ENCODE assay signal across 8 cellular contexts in the genomic region with DNA sequence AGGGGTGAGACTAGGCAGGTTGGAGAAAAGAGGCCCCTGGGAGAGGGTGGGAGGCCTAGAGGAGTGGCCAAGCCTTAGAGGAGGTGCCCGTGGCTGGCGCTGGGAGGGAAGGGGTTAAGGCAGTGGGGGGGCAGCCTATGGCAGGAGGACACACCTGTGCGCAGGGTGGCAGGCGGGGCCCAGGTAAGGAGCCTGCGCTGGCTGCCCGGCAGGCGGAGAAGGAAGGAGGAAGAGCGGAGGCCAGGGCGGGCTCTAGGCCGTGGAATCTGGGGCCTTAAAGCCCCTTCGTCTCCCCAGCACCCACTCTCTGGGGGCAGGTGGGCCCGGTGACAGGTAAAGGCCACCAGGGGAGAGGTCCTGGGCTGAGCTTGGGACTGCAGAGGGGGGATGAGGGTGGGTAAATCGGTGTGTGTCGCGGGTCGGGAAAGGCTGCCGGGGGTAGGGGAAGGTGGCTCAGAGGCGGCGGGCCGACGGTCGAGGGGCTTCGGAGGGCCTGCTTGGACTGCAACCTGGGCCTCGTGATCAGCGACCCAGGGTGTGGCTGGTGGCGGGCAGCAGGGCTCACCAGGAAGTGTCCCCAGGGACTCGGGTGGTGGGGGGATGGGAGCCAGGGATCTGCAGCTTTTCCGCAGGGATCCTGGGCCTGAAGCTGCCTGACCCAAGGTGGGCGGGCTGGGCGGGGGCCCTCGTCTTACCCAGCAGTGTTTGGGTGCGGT. TPM values are rescaled to one million over a fixed set of nuclear protein-coding genes. Genes with fewer than 3 reads are reported as not detected.
DNase-seq lines count a peak whose midpoint lies in the region; ATAC-seq and TF ChIP-seq lines count a peak whose summit lies in the region.

No MANE protein-coding gene starts in this region.

- DNase-seq in cardiac septum (ENCODE audit: low spot score) (peak; percentile 70), left cardiac atrium (no peak), left lobe of liver (ENCODE audit: low spot score) (peak; percentile 50), uterus (no peak), foreskin fibroblast (no peak)
- no peak for DNase-seq in activated CD4-positive, alpha-beta memory T cell treated with anti-CD3 and anti-CD28 coated beads for 36 hours

- no peak for ATAC-seq in left cardiac atrium
- no peak for ATAC-seq in left lobe of liver
- ATAC-seq in GM18861 (IDR thresholded peaks at IDR 0.05; ENCODE audit: unreplicated experiment) = no peak
- ATAC-seq in HG02763 (IDR thresholded peaks at IDR 0.05; ENCODE audit: unreplicated experiment) = no peak

- CTCF ChIA-PET in activated CD4-positive, alpha-beta memory T cell treated with anti-CD3 and anti-CD28 coated beads for 36 hours (lab: Charles Lee) = interaction anchor here (2.1 to 13.5 kb wide), 5 partner anchors 13 to 150 kb away, joined by 8 to 586 read pairs (median 17); a partner anchor contains a TSS

- peaks cover 79% of the 10 kb centered on the region for H3K4me1 Mint-ChIP-seq in activated CD4-positive, alpha-beta memory T cell treated with anti-CD3 and anti-CD28 coated beads for 36 hours (ENCODE audit: low read depth)

- peaks cover 54% of the 10 kb centered on the region for H3K36me3 Mint-ChIP-seq in activated CD4-positive, alpha-beta memory T cell treated with anti-CD3 and anti-CD28 coated beads for 36 hours

- no peak for TF ChIP-seq CTCF in uterus (IDR thresholded peaks at IDR 0.05)
- no peak for TF ChIP-seq CTCF in foreskin fibroblast (IDR thresholded peaks at IDR 0.05; ENCODE audit: low read depth, low read length)

- no peak overlapping the region for H3K4me3 Mint-ChIP-seq in activated CD4-positive, alpha-beta memory T cell treated with anti-CD3 and anti-CD28 coated beads for 36 hours

- no peaks in the 10 kb centered on the region for H3K27me3 Mint-ChIP-seq in activated CD4-positive, alpha-beta memory T cell treated with anti-CD3 and anti-CD28 coated beads for 36 hours

- no peaks in the 10 kb centered on the region for H3K36me3 ChIP-seq in uterus

- POLR2A ChIA-PET in activated CD4-positive, alpha-beta memory T cell treated with anti-CD3 and anti-CD28 coated beads for 36 hours (lab: Charles Lee) = interaction anchor here (1.5 to 13.2 kb wide), 2 partner anchors 15 to 145 kb away, joined by 3 to 507 read pairs; a partner anchor contains a TSS

- H3K4me1 ChIP-seq in uterus = peaks cover 3% of the 10 kb centered on the region in 2 donors

- H3K9me3 Mint-ChIP-seq in activated CD4-positive, alpha-beta memory T cell treated with anti-CD3 and anti-CD28 coated beads for 36 hours = no peaks in the 10 kb centered on the region

- H3K27ac ChIP-seq in uterus = peak overlapping the region; percentile 86 to 89

- no peaks in the 10 kb centered on the region for H3K9me3 ChIP-seq in uterus

- no peak overlapping the region for H3K4me3 ChIP-seq in uterus
- H3K4me3 ChIP-seq in foreskin fibroblast (ENCODE audit: low read depth in 1 of 2, low read length in 2 of 2) = no peak overlapping the region

- no peaks in the 10 kb centered on the region for H3K27me3 ChIP-seq in uterus

- peak in 1 of 2 donors; percentile 54 for TF ChIP-seq POLR2A in uterus (IDR thresholded peaks at IDR 0.05)

- peak overlapping the region; percentile 97 for H3K27ac Mint-ChIP-seq in activated CD4-positive, alpha-beta memory T cell treated with anti-CD3 and anti-CD28 coated beads for 36 hours

- intact Hi-C loops in cardiac septum (cut with DNase I) = no loop called here
- intact Hi-C loops in left cardiac atrium (cut with DNase I) = no loop called here
- intact Hi-C loops in activated CD4-positive, alpha-beta memory T cell treated with anti-CD3 and anti-CD28 coated beads for 36 hours (cut with micrococcal nuclease) = loop anchor here (5.0 kb wide), 1 partner anchor 144 kb away; a partner anchor contains a TSS
- intact Hi-C loops in uterus (cut with DNase I; ENCODE audit: low total_unique reads) = no loop called here

RNA-seq across cellular contexts. Expression of a gene that starts 7.3 kb away (rescaled TPM):
- total RNA-seq in cardiac septum (125 TPM), left cardiac atrium (100 to 1,000 TPM; 117 to 157 TPM), left lobe of liver (129 TPM), uterus (100 to 1,000 TPM; 129 to 167 (median 145) TPM)
- total RNA-seq in activated CD4-positive, alpha-beta memory T cell treated with anti-CD3 and anti-CD28 coated beads for 36 hours = 100 to 1,000 TPM; 334 to 346 TPM

RNA-seq across cellular contexts. Expression of a gene that starts 7.5 kb away (rescaled TPM):
- total RNA-seq in cardiac septum (32.7 TPM), left cardiac atrium (10 to 100 TPM; 34.4 to 36.6 TPM), left lobe of liver (16.1 TPM), uterus (10 to 100 TPM; 25.9 to 62.8 (median 44.0) TPM)
- total RNA-seq in activated CD4-positive, alpha-beta memory T cell treated with anti-CD3 and anti-CD28 coated beads for 36 hours = 10 to 100 TPM; 76.5 to 81.5 TPM

RNA-seq across cellular contexts. Expression of a gene that starts 12.0 kb away (rescaled TPM):
- 7.0 TPM for total RNA-seq in cardiac septum
- 10 to 100 TPM; 13.0 to 18.9 TPM for total RNA-seq in left cardiac atrium
- total RNA-seq in activated CD4-positive, alpha-beta memory T cell treated with anti-CD3 and anti-CD28 coated beads for 36 hours = 100 to 1,000 TPM; 321 to 324 TPM
- 17.8 TPM for total RNA-seq in left lobe of liver
- 10 to 100 TPM in 2 of 4 donors, under 1 TPM in 2; 0.59 to 19.8 (median 5.9) TPM for total RNA-seq in uterus

RNA-seq across cellular contexts. Expression of a gene that starts 19.4 kb away (rescaled TPM):
- total RNA-seq in cardiac septum (162 TPM), left cardiac atrium (100 to 1,000 TPM; 249 to 282 TPM), left lobe of liver (86.3 TPM), uterus (1,000 to 10,000 TPM in 2 of 4 donors, 100 to 1,000 TPM in 2; 259 to 2,496 (median 1,289) TPM)
- total RNA-seq in activated CD4-positive, alpha-beta memory T cell treated with anti-CD3 and anti-CD28 coated beads for 36 hours = 100 to 1,000 TPM; 257 to 272 TPM

RNA-seq across cellular contexts. Expression of a gene that starts 19.6 kb away (rescaled TPM):
- not detected for total RNA-seq in cardiac septum
- total RNA-seq in left cardiac atrium = not detected
- total RNA-seq in activated CD4-positive, alpha-beta memory T cell treated with anti-CD3 and anti-CD28 coated beads for 36 hours = not detected
- not detected for total RNA-seq in left lobe of liver
- not detected for total RNA-seq in uterus

Comparison
In these comparisons a context has a peak if more than half of its experiments do, and no peak if none do; other contexts are left out.
1. DNase-seq: peak in cardiac septum (single experiment) and left lobe of liver (single experiment); none in left cardiac atrium (single experiment), activated CD4-positive, alpha-beta memory T cell treated with anti-CD3 and anti-CD28 coated beads for 36 hours (single experiment), uterus (0 of 2) and foreskin fibroblast (0 of 2).
2. RNA of a gene that starts 12.0 kb away (total RNA-seq): 321 to 324 TPM in activated CD4-positive, alpha-beta memory T cell treated with anti-CD3 and anti-CD28 coated beads for 36 hours; 13.0 to 18.9 TPM in left cardiac atrium, 17.8 TPM in left lobe of liver (single experiment), 0.59 to 19.8 TPM in uterus and 7.0 TPM in cardiac septum (single experiment); every median in the first group is over 10 times any median in the second.